Comparison of ENCODE assay signal across 1 cellular context in the genomic region with DNA sequence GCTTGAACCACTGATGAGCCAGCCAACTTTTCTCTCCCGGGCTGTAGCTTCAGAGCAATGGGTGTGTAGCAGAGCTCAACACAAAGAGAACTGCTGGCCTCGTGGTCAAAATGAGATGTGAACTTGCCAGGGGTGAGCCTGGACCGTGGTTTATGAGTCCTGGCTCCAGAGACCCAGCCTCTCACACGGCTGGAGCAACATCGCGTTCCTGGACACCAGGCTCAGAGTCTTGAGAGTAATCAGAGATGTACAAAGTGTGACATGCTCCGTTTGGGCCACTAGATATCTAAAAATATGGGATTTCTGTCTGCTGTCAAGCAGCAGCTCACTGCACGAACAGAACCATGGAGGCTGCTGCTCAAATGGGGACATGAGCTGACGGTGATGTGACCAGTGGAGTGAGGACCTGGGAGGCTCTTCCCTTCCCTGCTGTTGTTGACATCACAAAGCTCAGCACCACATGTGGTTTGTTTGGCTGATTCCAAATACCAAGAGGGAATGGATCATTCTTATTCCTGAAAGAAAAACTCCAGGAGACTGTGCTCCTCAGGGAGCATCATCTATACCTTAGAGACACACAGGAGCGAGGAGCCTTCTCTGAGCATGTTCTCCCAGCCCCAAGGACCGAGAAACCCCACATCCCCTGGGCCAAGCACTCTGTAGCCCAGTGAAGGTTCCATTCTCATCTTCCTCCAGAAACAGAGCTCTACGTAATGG.
A peak's percentile ranks its signal among the peaks of the same experiment; 100 is the strongest.
TF ChIP-seq lines count a peak whose summit lies in the region.

No MANE protein-coding gene starts in this region.

TF ChIP-seq in H1, 55 proteins besides CTCF, POLR2A, EP300 and RAD21:
- no peak for TF ChIP-seq SRF (IDR thresholded peaks at IDR 0.05; ENCODE audit: low read depth, low read length)
- 0 out of 2 replicates have a peak, but pooled peaks have one; percentile 8 for TF ChIP-seq TEAD4 (IDR thresholded peaks at IDR 0.05; ENCODE audit: low read depth, low read length)
